30 cellular contexts compared by ENCODE assay signal in genomic region chr14:75699331-75699730, GRCh38.
"Had no signal": no experiment of that assay in that cellular context is flagged by ENCODE, and none has a peak within 500 bp of the region (broad histone marks: within the 10 kb centered on the region; RNA-seq: fewer than 3 reads in every experiment).

No MANE protein-coding gene starts in this region.

- DNase-seq: cortex of kidney; effector memory CD8-positive, alpha-beta T cell; erythroblast; esophagus squamous epithelium; foreskin melanocyte; glutamatergic neuron; heart right ventricle; hippocampal formation; left cardiac atrium; left lung; mesenchymal stem cell; mucosa of descending colon; naive B cell; posterior cingulate gyrus; psoas muscle; right cardiac atrium; spleen; stimulated activated CD4-positive, alpha-beta T cell treated with anti-CD3 and anti-CD28 coated beads, Interleukin-4, amount 100 ng/mL, for 4 hours; stimulated activated naive CD8-positive, alpha-beta T cell treated with anti-CD3 and anti-CD28 coated beads, Interleukin-15, Interleukin-2, amounts not matched to agents 100 U/mL and 50 U/mL, for 24 hours; substantia nigra; upper lobe of left lung had no signal

- ATAC-seq: effector memory CD8-positive, alpha-beta T cell; heart right ventricle; left cardiac atrium; mucosa of descending colon; natural killer cell treated with Interleukin-12 subunit alpha and Interleukin-12 subunit beta and Interleukin-15 and Interleukin-18, amount 100 ng/mL, for 72 hours; psoas muscle; right cardiac atrium; stimulated activated memory B cell treated with anti-CD40 and anti-IgM and Interleukin-4, amounts not matched to agents 10 μg/mL and 1 μg/mL and 100 μg/mL, for 72 hours; stimulated activated naive CD8-positive, alpha-beta T cell treated with anti-CD3 and anti-CD28 coated beads, Interleukin-15, Interleukin-2, amounts not matched to agents 100 U/mL and 50 U/mL, for 24 hours had no signal

- H3K4me1 ChIP-seq: psoas muscle had no signal

- H3K27me3 ChIP-seq: esophagus squamous epithelium, heart right ventricle, left lung, neutrophil, spleen, tibial nerve, upper lobe of left lung had no signal

- H3K9me3 ChIP-seq: neutrophil, psoas muscle, thoracic aorta, tibial nerve had no signal

- FAIRE-seq: endometrium, islet of Langerhans, urothelium cell line had no signal

- H3K27ac ChIP-seq: esophagus squamous epithelium, heart right ventricle, left lung, neutrophil, psoas muscle, skin epidermis, spleen, thoracic aorta, tibial nerve had no signal

- H3K4me3 ChIP-seq: esophagus squamous epithelium, heart right ventricle, left lung, mucosa of descending colon, psoas muscle, skin epidermis, spleen, thoracic aorta, tibial nerve, upper lobe of left lung had no signal
